ENCODE assay signal across 9 cellular contexts in genomic region chr7:43112088-43112940, GRCh38. TPM values are rescaled to one million over a fixed set of nuclear protein-coding genes. Genes with fewer than 3 reads are reported as not detected.
A peak's percentile ranks its signal among the peaks of the same experiment; 100 is the strongest.
DNase-seq lines count a peak whose midpoint lies in the region; ATAC-seq and TF ChIP-seq lines count a peak whose summit lies in the region.
"Had no signal": no experiment of that assay in that cellular context is flagged by ENCODE, and none has a peak within 500 bp of the region (broad histone marks: within the 10 kb centered on the region; RNA-seq: fewer than 3 reads in every experiment).

Gene HECW1 (plus strand): TSS chr7:43112647. CDS start chr7:43243906, 131,259 bp downstream.

- peaks cover 11% of the 10 kb centered on the region for H3K4me1 ChIP-seq in neuron (ENCODE audit: insufficient read depth, low read length)

- H3K27ac ChIP-seq in dorsolateral prefrontal cortex: peak within 1 kb of the TSS in 57 of 59 donors; percentile 24 to 92 (median 83)

- H3K9me3 ChIP-seq in neuron (ENCODE audit: low read length): no peaks in the 10 kb centered on the region

- H3K36me3 ChIP-seq in BJ (ENCODE audit: control insufficient read depth, insufficient read depth, low read length) (no peaks in the 10 kb centered on the region), neuron (ENCODE audit: insufficient read depth, low read length) (no peaks in the 10 kb centered on the region)

- peaks cover 28% of the 10 kb centered on the region for H3K27me3 ChIP-seq in BJ (ENCODE audit: control insufficient read depth, insufficient read depth, low read length)
- peaks cover 0 to 66% (median 24%) of the 10 kb centered on the region in 45 donors for H3K27me3 ChIP-seq in dorsolateral prefrontal cortex
- H3K27me3 ChIP-seq in neuron (ENCODE audit: insufficient read depth, low read length): peaks cover 56% of the 10 kb centered on the region

- TF ChIP-seq CTCF in BJ (IDR thresholded peaks at IDR 0.05; ENCODE audit: insufficient read depth, low read depth, low read length): no peak
- TF ChIP-seq CTCF in LNCaP clone FGC (IDR thresholded peaks at IDR 0.05; ENCODE audit: control insufficient read depth, extremely low read depth, insufficient read depth): no peak
- TF ChIP-seq CTCF in dorsolateral prefrontal cortex (IDR thresholded peaks at IDR 0.05 in 54 of 56, conservative IDR thresholded peaks at IDR 0.05 in 2 of 56; ENCODE audit: low read depth in 1 of 56, partially characterized antibody in 56 of 56): peak in 2 of 56 donors; percentile 19 to 32

- H3K4me3 ChIP-seq in BJ (ENCODE audit: low read depth, low read length): peak within 1 kb of the TSS; percentile 36
- H3K4me3 ChIP-seq in LNCaP clone FGC (ENCODE audit: low read depth, low read length): peak within 1 kb of the TSS; percentile 30
- H3K4me3 ChIP-seq in dorsolateral prefrontal cortex: peak within 1 kb of the TSS; percentile 43 to 79 (median 69)
- H3K4me3 ChIP-seq in neuron (ENCODE audit: low read length): peak within 1 kb of the TSS; percentile 52
- H3K4me3 ChIP-seq: lung had no signal

- DNase-seq in BJ (ENCODE audit: low read depth): no peak
- no peak for DNase-seq in LNCaP clone FGC (ENCODE audit: low read depth)
- DNase-seq in dorsolateral prefrontal cortex: peak; percentile 23 to 73 (median 60)
- DNase-seq in NOMO-1 treated with DMSO at 0.1 percent for 48 hours (lab: John Stamatoyannopoulos, UW; ENCODE audit: unreplicated experiment): no peak

- CTCF ChIA-PET in BJ (lab: Yijun Ruan, JAX): interaction anchor here (0.5 to 1.1 kb wide), 3 partner anchors 10 to 470 kb away, joined by 3 to 4 read pairs (median 3); partner anchors contain the start of gene STK17A

- intact Hi-C loops in dorsolateral prefrontal cortex (cut with DNase I): loop anchor here (5.0 to 10.0 kb wide), 3 partner anchors 135 to 180 kb away; partner anchors contain the start of genes MRPL32 (in 1 of the 2) and PSMA2 (in 1 of the 2)

- POLR2A ChIA-PET in BJ (lab: Charles Lee): no interaction called here

- H2AFZ ChIP-seq in neuron (ENCODE audit: low read depth, low read length): peak within 1 kb of the TSS; percentile 86

- ATAC-seq in HG03565 (IDR thresholded peaks at IDR 0.05; ENCODE audit: unreplicated experiment) (no peak), GM21529 (IDR thresholded peaks at IDR 0.05; ENCODE audit: unreplicated experiment) (no peak), GM18867 (IDR thresholded peaks at IDR 0.05; ENCODE audit: unreplicated experiment) (no peak)

RNA-seq across cellular contexts. Expression of gene HECW1, which starts in this region (rescaled TPM):
- 2.1 and 2.9 TPM in 2 replicates for polyA plus RNA-seq in BJ (2011; rRNA removed)
- polyA minus RNA-seq in BJ (2011; rRNA and poly(A)+ RNA removed): 4.9 and 7.6 TPM in 2 replicates
- total RNA-seq in dorsolateral prefrontal cortex: 100 to 1,000 TPM in 79 of 120 experiments, 10 to 100 TPM in 41; 34.3 to 181 (median 107) TPM

Comparison
In these comparisons a context has a peak if more than half of its experiments do, and no peak if none do; other contexts are left out.
1. DNase-seq: peak in dorsolateral prefrontal cortex (10 of 10); none in BJ (single experiment), LNCaP clone FGC (single experiment) and NOMO-1 treated with DMSO at 0.1 percent for 48 hours (single experiment).
2. Peak in every context shown above with its lines, with median percentiles within 50 percentile points of each other: H3K4me3 ChIP-seq.